ENCODE assay signal across 17 cellular contexts in genomic region chr10:5506751-5507648, GRCh38. TPM values are rescaled to one million over a fixed set of nuclear protein-coding genes. Genes with fewer than 3 reads are reported as not detected.
DNase-seq lines count a peak whose midpoint lies in the region; ATAC-seq and TF ChIP-seq lines count a peak whose summit lies in the region.
"Had no signal": no experiment of that assay in that cellular context is flagged by ENCODE, and none has a peak within 500 bp of the region (broad histone marks: within the 10 kb centered on the region; RNA-seq: fewer than 3 reads in every experiment).

No MANE protein-coding gene starts in this region.

- H3K9me3 ChIP-seq in esophagus (ENCODE audit: control insufficient read depth in 2 of 2, insufficient read depth in 1 of 2, low read depth in 1 of 2, low read length in 1 of 2) (no peaks in the 10 kb centered on the region), neural progenitor cell (ENCODE audit: low read depth) (no peaks in the 10 kb centered on the region), transverse colon (no peaks in the 10 kb centered on the region)
- H3K9me3 ChIP-seq: A549, MG63 had no signal

- peak overlapping the region; percentile 78 for H3K27ac Mint-ChIP-seq in neural progenitor cell

- H3K4me3 ChIP-seq in esophagus (ENCODE audit: low read depth in 1 of 2, low read length in 2 of 2): no peak overlapping the region
- no peak overlapping the region for H3K4me3 ChIP-seq in neural progenitor cell
- H3K4me3 ChIP-seq in transverse colon: no peak overlapping the region
- H3K4me3 ChIP-seq: A549, MG63 had no signal

- H3K27me3 ChIP-seq in esophagus (ENCODE audit: control insufficient read depth in 1 of 2, insufficient read depth in 2 of 2, low read length in 2 of 2) (no peaks in the 10 kb centered on the region), neural progenitor cell (no peaks in the 10 kb centered on the region), transverse colon (no peaks in the 10 kb centered on the region)
- H3K27me3 ChIP-seq: MG63 had no signal

- no peak for TF ChIP-seq EP300 in transverse colon (IDR thresholded peaks at IDR 0.05; ENCODE audit: low read depth)

- no peaks in the 10 kb centered on the region for H3K36me3 ChIP-seq in esophagus (ENCODE audit: control insufficient read depth in 2 of 2, insufficient read depth in 2 of 2, low read length in 1 of 2)
- H3K36me3 ChIP-seq in neural progenitor cell: no peaks in the 10 kb centered on the region
- no peaks in the 10 kb centered on the region for H3K36me3 ChIP-seq in transverse colon
- H3K36me3 ChIP-seq: MG63 had no signal

- intact Hi-C loops in cardiac septum (cut with DNase I): no loop called here
- intact Hi-C loops in Right ventricle myocardium inferior (cut with DNase I): no loop called here
- intact Hi-C loops in transverse colon (cut with DNase I; ENCODE audit: low total_unique reads): no loop called here

- 58 to 65% methylated on average over 19 of the region's 19 CpGs for WGBS in esophagus, 2 donors
- 90% methylated on average over 19 of the region's 19 CpGs; no CpG with 5 or more reads in 1 of the 2 donors for WGBS in transverse colon (ENCODE audit: low coverage in 1 of 2), 2 donors

- no peak for ATAC-seq in Right ventricle myocardium inferior
- no peak for ATAC-seq in HG03196 (IDR thresholded peaks at IDR 0.05; ENCODE audit: unreplicated experiment)
- no peak for ATAC-seq in HG02759 (IDR thresholded peaks at IDR 0.05; ENCODE audit: unreplicated experiment)
- ATAC-seq: A549 had no signal

- H3K79me2 ChIP-seq in neural progenitor cell (ENCODE audit: low read depth): no peaks in the 10 kb centered on the region

- TF ChIP-seq CTCF in neural progenitor cell (IDR thresholded peaks at IDR 0.05): no peak
- TF ChIP-seq CTCF in transverse colon (IDR thresholded peaks at IDR 0.05): no peak

- H3K9ac ChIP-seq in neural progenitor cell: no peak overlapping the region
- H3K9ac ChIP-seq: KMS-11 had no signal

- peaks cover 3% of the 10 kb centered on the region for H3K4me1 Mint-ChIP-seq in neural progenitor cell

- no peaks in the 10 kb centered on the region for H3F3A ChIP-seq in neural progenitor cell (ENCODE audit: low read depth)

- no peak overlapping the region for H3K4me3 Mint-ChIP-seq in neural progenitor cell

- peaks cover 3% of the 10 kb centered on the region for H3K9me3 Mint-ChIP-seq in neural progenitor cell

- no peak overlapping the region for H3K4me2 ChIP-seq in neural progenitor cell
- H3K4me2 ChIP-seq: A549, KMS-11 had no signal

- H3K4me1 ChIP-seq in esophagus (ENCODE audit: control insufficient read depth in 2 of 2, insufficient read depth in 2 of 2, low read length in 1 of 2) (peaks cover 18 to 62% of the 10 kb centered on the region in 2 donors), neural progenitor cell (no peaks in the 10 kb centered on the region), transverse colon (peaks cover 0 to 19% (median 15%) of the 10 kb centered on the region in 4 donors)
- H3K4me1 ChIP-seq: A549 had no signal

- H3K27me3 Mint-ChIP-seq in neural progenitor cell (ENCODE audit: insufficient read depth, low read depth): peaks cover 8% of the 10 kb centered on the region

- no peak overlapping the region for H2AFZ ChIP-seq in neural progenitor cell (replicated peaks)

- H4K20me1 ChIP-seq in neural progenitor cell (ENCODE audit: low read depth): no peaks in the 10 kb centered on the region

- DNase-seq in cardiac septum (ENCODE audit: low spot score) (peak; percentile 70), Right ventricle myocardium inferior (ENCODE audit: missing footprints) (no peak), neural progenitor cell (ENCODE audit: low spot score) (no peak), transverse colon (peak; percentile 7), A172 (ENCODE audit: low spot score) (no peak)
- DNase-seq: MG63, NCI-H1092 treated with DMSO at 0.1 percent for 48 hours, NCI-H187 treated with DMSO at 0.1 percent for 48 hours, NCI-H446 treated with DMSO at 0.1 percent for 48 hours, NCI-H748 treated with DMSO at 0.1 percent for 48 hours, Right ventricle myocardium superior had no signal

- peak overlapping the region; percentile 91 to 93 for H3K27ac ChIP-seq in esophagus (ENCODE audit: low read depth in 2 of 2, low read length in 1 of 2)
- no peak overlapping the region for H3K27ac ChIP-seq in neural progenitor cell
- H3K27ac ChIP-seq in transverse colon: no peak overlapping the region
- H3K27ac ChIP-seq: KMS-11 had no signal

- no peak for TF ChIP-seq POLR2A in transverse colon (IDR thresholded peaks at IDR 0.05)

- in situ Hi-C loops in transverse colon (cut with MboI; ENCODE audit: low pct_ligation_motif_present in 1 of 4, low pct_unique_long_range_greater_than_20kb in 1 of 4, low sequenced_read_pairs in 3 of 4): no loop called here

- H3K36me3 Mint-ChIP-seq in neural progenitor cell: no peaks in the 10 kb centered on the region

RNA-seq across cellular contexts. Expression of gene CALML5, which starts 7.6 kb away (rescaled TPM):
- total RNA-seq in cardiac septum (not detected), Right ventricle myocardium inferior (not detected), neural progenitor cell (ENCODE audit: low replicate concordance) (not detected in 2 replicates), transverse colon (not detected)
- polyA plus RNA-seq in esophagus: 100 to 1,000 TPM in 1 of 2 donors, 10 to 100 TPM in 1; 75.9 to 185 TPM
- not detected in 2 replicates for total RNA-seq in A172 (2014; rRNA removed; shearing (Covaris generic))
- total RNA-seq: H4, Right ventricle myocardium superior had no signal
- polyA plus RNA-seq: A549 had no signal

RNA-seq across cellular contexts. Expression of gene CALML3, which starts 17.8 kb away (rescaled TPM):
- total RNA-seq in cardiac septum: not detected
- not detected for total RNA-seq in Right ventricle myocardium inferior
- polyA plus RNA-seq in esophagus: 100 to 1,000 TPM; 224 to 330 TPM
- not detected in 2 replicates for total RNA-seq in neural progenitor cell (ENCODE audit: low replicate concordance)
- not detected for total RNA-seq in transverse colon
- not detected in 2 replicates for total RNA-seq in A172 (2014; rRNA removed; shearing (Covaris generic))
- total RNA-seq: H4, Right ventricle myocardium superior had no signal
- polyA plus RNA-seq: A549 had no signal

Comparison
In these comparisons a context has a peak if more than half of its experiments do, and no peak if none do; other contexts are left out.
1. DNase-seq: peak in cardiac septum (single experiment) and transverse colon (single experiment); none in Right ventricle myocardium inferior (single experiment), neural progenitor cell (single experiment) and A172 (single experiment).
2. H3K27ac ChIP-seq: peak in esophagus (2 of 2); none in neural progenitor cell (single experiment) and transverse colon (0 of 4).